ENCODE assay signal across 29 cellular contexts in the genomic region with DNA sequence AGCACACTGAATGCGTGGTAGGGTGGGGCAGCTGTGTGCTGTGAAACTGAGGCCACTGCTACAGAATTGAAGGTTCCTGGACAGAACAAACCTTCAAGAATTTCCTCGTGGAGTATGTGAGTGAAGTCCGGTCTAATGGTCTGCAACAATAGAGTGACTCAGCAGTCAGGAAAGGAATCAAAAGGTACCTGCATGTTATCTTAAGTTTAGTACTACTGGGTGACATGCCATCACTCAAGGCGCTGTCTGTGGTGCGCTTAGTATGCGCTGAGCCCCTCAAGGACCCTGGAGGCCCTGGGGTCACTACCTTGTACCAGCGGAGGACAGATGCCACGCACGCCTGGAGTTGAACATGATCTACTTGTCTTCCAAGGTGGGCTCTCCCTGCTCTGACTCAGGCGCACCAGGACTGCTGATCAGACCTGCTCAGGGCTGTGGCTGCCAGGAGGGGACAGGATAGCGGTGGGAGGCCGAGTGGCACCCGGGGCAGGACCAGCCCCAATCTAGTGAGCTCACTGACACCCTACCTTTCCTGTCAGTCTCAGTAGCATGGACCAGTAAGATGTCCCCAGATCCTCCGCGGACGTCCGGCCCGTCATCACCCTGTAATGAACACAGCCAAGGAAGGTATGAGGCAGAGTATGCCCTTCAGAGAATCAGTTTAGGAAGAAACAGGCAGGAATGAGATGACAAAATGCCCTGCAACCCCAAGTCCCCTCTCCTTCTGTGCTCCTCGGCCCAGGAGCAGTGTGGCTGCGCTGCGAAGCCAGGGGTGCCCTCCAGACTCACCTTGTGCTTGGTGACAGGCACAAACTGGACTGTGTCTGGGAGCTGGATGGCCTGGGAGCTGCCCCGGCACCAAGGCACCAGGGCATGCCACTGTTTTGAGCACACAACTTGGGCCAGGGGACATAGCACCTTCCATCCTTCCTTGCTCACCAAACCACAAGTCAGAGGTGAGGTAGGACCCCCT. TPM values are rescaled to one million over a fixed set of nuclear protein-coding genes. Genes with fewer than 3 reads are reported as not detected.
A peak's percentile ranks its signal among the peaks of the same experiment; 100 is the strongest.
DNase-seq lines count a peak whose midpoint lies in the region; ATAC-seq and TF ChIP-seq lines count a peak whose summit lies in the region.
"Had no signal": no experiment of that assay in that cellular context is flagged by ENCODE, and none has a peak within 500 bp of the region (broad histone marks: within the 10 kb centered on the region; RNA-seq: fewer than 3 reads in every experiment).

No MANE protein-coding gene starts in this region.

- no peak overlapping the region for H3K4me3 Mint-ChIP-seq in WTC11
- H3K4me3 Mint-ChIP-seq in stimulated activated naive B cell treated with anti-CD40 and anti-IgM and Interleukin-4, amounts not matched to agents 10 μg/mL and 1 μg/mL and 100 μg/mL, for 72 hours: peak overlapping the region in 1 of 2 donors; percentile 27
- H3K4me3 Mint-ChIP-seq: activated CD4-positive, alpha-beta memory T cell treated with anti-CD3 and anti-CD28 coated beads for 36 hours; CD4-positive, alpha-beta T cell; effector memory CD8-positive, alpha-beta T cell; IgD-negative memory B cell; neural crest cell; T-helper 2 cell treated with Interferon-gamma antibody and Interleukin-4, amounts not matched to agents 5 μg/mL and 100 μg/mL, for 36 hours had no signal

- H3K9me3 Mint-ChIP-seq in WTC11: no peaks in the 10 kb centered on the region
- no peaks in the 10 kb centered on the region for H3K9me3 Mint-ChIP-seq in stimulated activated naive B cell treated with anti-CD40 and anti-IgM and Interleukin-4, amounts not matched to agents 10 μg/mL and 1 μg/mL and 100 μg/mL, for 72 hours
- H3K9me3 Mint-ChIP-seq: activated CD4-positive, alpha-beta memory T cell treated with anti-CD3 and anti-CD28 coated beads for 36 hours; CD4-positive, alpha-beta T cell; effector memory CD8-positive, alpha-beta T cell; IgD-negative memory B cell; neural crest cell; T-helper 2 cell treated with Interferon-gamma antibody and Interleukin-4, amounts not matched to agents 5 μg/mL and 100 μg/mL, for 36 hours had no signal

- H3K36me3 ChIP-seq in left ventricle myocardium inferior: peaks cover 97% of the 10 kb centered on the region
- peaks cover 0 to 13% of the 10 kb centered on the region in 2 donors for H3K36me3 ChIP-seq in aorta (ENCODE audit: control insufficient read depth in 1 of 2, insufficient read depth in 2 of 2, low read length in 1 of 2)

- TF ChIP-seq CTCF in left ventricle myocardium inferior (IDR thresholded peaks at IDR 0.05; ENCODE audit: borderline replicate concordance) (no peak), WTC11 (IDR thresholded peaks at IDR 0.05) (no peak)

- H3K4me1 Mint-ChIP-seq in WTC11: no peaks in the 10 kb centered on the region
- peaks cover 17 to 24% of the 10 kb centered on the region in 2 donors for H3K4me1 Mint-ChIP-seq in stimulated activated naive B cell treated with anti-CD40 and anti-IgM and Interleukin-4, amounts not matched to agents 10 μg/mL and 1 μg/mL and 100 μg/mL, for 72 hours
- H3K4me1 Mint-ChIP-seq: neural crest cell had no signal

- peak overlapping the region; percentile 15; the same call in 1 of the 2 replicates for H3K27ac Mint-ChIP-seq in WTC11
- H3K27ac Mint-ChIP-seq in stimulated activated naive B cell treated with anti-CD40 and anti-IgM and Interleukin-4, amounts not matched to agents 10 μg/mL and 1 μg/mL and 100 μg/mL, for 72 hours: peak overlapping the region; percentile 84
- H3K27ac Mint-ChIP-seq: activated CD4-positive, alpha-beta memory T cell treated with anti-CD3 and anti-CD28 coated beads for 36 hours; CD4-positive, alpha-beta T cell; T-helper 2 cell treated with Interferon-gamma antibody and Interleukin-4, amounts not matched to agents 5 μg/mL and 100 μg/mL, for 36 hours had no signal

- CTCF ChIA-PET in WTC11 (lab: Charles Lee): no interaction called here

- H3K27ac ChIP-seq in left ventricle myocardium inferior (replicated peaks) (no peak overlapping the region), aorta (ENCODE audit: low read depth in 1 of 2, low read length in 2 of 2) (no peak overlapping the region)
- H3K27ac ChIP-seq: esophagus squamous epithelium, gastroesophageal sphincter, WERI-Rb-1 had no signal

- ATAC-seq in Right ventricle myocardium inferior: no peak
- no peak for ATAC-seq in WTC11
- no peak for ATAC-seq in stimulated activated naive B cell treated with anti-CD40 and anti-IgM and Interleukin-4, amounts not matched to agents 10 μg/mL and 1 μg/mL and 100 μg/mL, for 72 hours (replicated peaks)
- ATAC-seq in aorta (ENCODE audit: low FRiP score): no peak
- ATAC-seq: effector memory CD8-positive, alpha-beta T cell; gastroesophageal sphincter; lower lobe of right lung had no signal

- intact Hi-C loops in Right ventricle myocardium inferior (cut with DNase I) (no loop called here), left ventricle myocardium inferior (cut with micrococcal nuclease) (no loop called here), aorta (cut with DNase I) (no loop called here)

- WGBS in aorta, 2 donors: 91 to 92% methylated on average over 22 of the region's 22 CpGs

- H3K27me3 Mint-ChIP-seq in WTC11 (ENCODE audit: low read depth): no peaks in the 10 kb centered on the region
- no peaks in the 10 kb centered on the region for H3K27me3 Mint-ChIP-seq in stimulated activated naive B cell treated with anti-CD40 and anti-IgM and Interleukin-4, amounts not matched to agents 10 μg/mL and 1 μg/mL and 100 μg/mL, for 72 hours
- H3K27me3 Mint-ChIP-seq: activated CD4-positive, alpha-beta memory T cell treated with anti-CD3 and anti-CD28 coated beads for 36 hours; CD4-positive, alpha-beta T cell; effector memory CD8-positive, alpha-beta T cell; IgD-negative memory B cell had no signal

- H3K9me3 ChIP-seq in left ventricle myocardium inferior (replicated peaks) (no peaks in the 10 kb centered on the region), aorta (ENCODE audit: control insufficient read depth, low read length) (no peaks in the 10 kb centered on the region)
- H3K9me3 ChIP-seq: esophagus squamous epithelium, gastroesophageal sphincter, lower lobe of right lung, upper lobe of left lung had no signal

- H3K27me3 ChIP-seq in left ventricle myocardium inferior (ENCODE audit: low read depth) (no peaks in the 10 kb centered on the region), aorta (ENCODE audit: control insufficient read depth in 1 of 2, insufficient read depth in 2 of 2, low read length in 1 of 2) (no peaks in the 10 kb centered on the region)
- H3K27me3 ChIP-seq: esophagus squamous epithelium, gastroesophageal sphincter, upper lobe of left lung had no signal

- H3K4me3 ChIP-seq in left ventricle myocardium inferior (no peak overlapping the region), aorta (ENCODE audit: low read length in 2 of 2) (no peak overlapping the region)
- H3K4me3 ChIP-seq: esophagus squamous epithelium, gastroesophageal sphincter, lower lobe of right lung, upper lobe of left lung had no signal

- peaks cover 9% of the 10 kb centered on the region for H3K4me1 ChIP-seq in left ventricle myocardium inferior
- no peaks in the 10 kb centered on the region for H3K4me1 ChIP-seq in aorta (ENCODE audit: control insufficient read depth in 1 of 2, insufficient read depth in 2 of 2, low read length in 2 of 2)

- peaks cover 14% of the 10 kb centered on the region; the same call in 1 of the 2 replicates for H3K36me3 Mint-ChIP-seq in WTC11
- H3K36me3 Mint-ChIP-seq in stimulated activated naive B cell treated with anti-CD40 and anti-IgM and Interleukin-4, amounts not matched to agents 10 μg/mL and 1 μg/mL and 100 μg/mL, for 72 hours: peaks cover 36 to 61% of the 10 kb centered on the region in 2 donors
- H3K36me3 Mint-ChIP-seq: IgD-negative memory B cell had no signal

- DNase-seq in Right ventricle myocardium inferior (ENCODE audit: missing footprints) (peak; percentile 61), left ventricle myocardium inferior (no peak), WTC11 (ENCODE audit: low spot score) (no peak), kidney glomerular epithelial cell (lab: John Stamatoyannopoulos, UW) (peak; percentile 11), aorta (no peak)
- no peak for DNase-seq in stimulated activated naive B cell treated with anti-CD40 and anti-IgM and Interleukin-4, amounts not matched to agents 10 μg/mL and 1 μg/mL and 100 μg/mL, for 72 hours
- DNase-seq in effector CD4-positive, alpha-beta T cell: no peak
- no peak for DNase-seq in stimulated activated CD8-positive, alpha-beta memory T cell treated with anti-CD3 and anti-CD28 coated beads, Interleukin-4, amount 100 ng/mL, for 48 hours
- DNase-seq: activated CD4-positive, alpha-beta memory T cell treated with anti-CD3 and anti-CD28 coated beads for 36 hours; activated naive CD4-positive, alpha-beta T cell treated with anti-CD3 and anti-CD28 coated beads, Interleukin-2, amount 50 U/mL, for 16 hours; CD4-positive, alpha-beta T cell; effector memory CD8-positive, alpha-beta T cell; esophagus squamous epithelium; GDM1; islet precursor cell; lower lobe of right lung; NCI-H1417; NCI-H524 treated with DMSO at 0.1 percent for 48 hours; RPMI8226; stimulated activated CD4-positive, alpha-beta T cell treated with anti-CD3 and anti-CD28 coated beads, Interleukin-4, amount 100 ng/mL, for 24 hours; WERI-Rb-1 had no signal

- POLR2A ChIA-PET in WTC11 (lab: Charles Lee): no interaction called here

TF ChIP-seq in WTC11, 78 proteins besides CTCF, POLR2A, EP300 and RAD21 (continues in another document):
- TF ChIP-seq TP53 (CRISPR knock-in tag; IDR thresholded peaks at IDR 0.05) (no peak), HMGA2 (CRISPR knock-in tag; IDR thresholded peaks at IDR 0.05) (no peak), ETV6 (CRISPR knock-in tag; IDR thresholded peaks at IDR 0.05) (no peak), ZBTB21 (CRISPR knock-in tag; IDR thresholded peaks at IDR 0.05; ENCODE audit: borderline replicate concordance) (no peak), FOXJ3 (CRISPR knock-in tag; IDR thresholded peaks at IDR 0.05; ENCODE audit: borderline replicate concordance) (no peak), EMX1 (CRISPR knock-in tag; IDR thresholded peaks at IDR 0.05) (no peak)
- TF ChIP-seq, protein P1, sequence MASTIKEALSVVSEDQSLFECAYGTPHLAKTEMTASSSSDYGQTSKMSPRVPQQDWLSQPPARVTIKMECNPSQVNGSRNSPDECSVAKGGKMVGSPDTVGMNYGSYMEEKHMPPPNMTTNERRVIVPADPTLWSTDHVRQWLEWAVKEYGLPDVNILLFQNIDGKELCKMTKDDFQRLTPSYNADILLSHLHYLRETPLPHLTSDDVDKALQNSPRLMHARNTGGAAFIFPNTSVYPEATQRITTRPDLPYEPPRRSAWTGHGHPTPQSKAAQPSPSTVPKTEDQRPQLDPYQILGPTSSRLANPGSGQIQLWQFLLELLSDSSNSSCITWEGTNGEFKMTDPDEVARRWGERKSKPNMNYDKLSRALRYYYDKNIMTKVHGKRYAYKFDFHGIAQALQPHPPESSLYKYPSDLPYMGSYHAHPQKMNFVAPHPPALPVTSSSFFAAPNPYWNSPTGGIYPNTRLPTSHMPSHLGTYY (CRISPR knock-in tag; IDR thresholded peaks at IDR 0.05): no peak

RNA-seq across cellular contexts. Expression of gene PRRT1B, which starts 50.7 kb away (rescaled TPM):
- not detected for total RNA-seq in Right ventricle myocardium inferior
- total RNA-seq in left ventricle myocardium inferior: not detected
- total RNA-seq in WTC11 (2021): 0.48 to 1.2 TPM (median 0.78 TPM) in 3 replicates
- not detected for total RNA-seq in aorta
- not detected for polyA plus RNA-seq in aorta
- total RNA-seq: A673; activated CD4-positive, alpha-beta memory T cell treated with anti-CD3 and anti-CD28 coated beads for 36 hours; CD4-positive, alpha-beta T cell; chondrocyte; esophagus squamous epithelium; gastroesophageal sphincter; MCF 10A; neural crest cell had no signal
- polyA plus RNA-seq: IgD-negative memory B cell had no signal

Comparison
In these comparisons a context has a peak if more than half of its experiments do, and no peak if none do; other contexts are left out.
1. DNase-seq: peak in Right ventricle myocardium inferior (single experiment) and kidney glomerular epithelial cell (single experiment); none in left ventricle myocardium inferior (single experiment), WTC11 (single experiment), stimulated activated naive B cell treated with anti-CD40 and anti-IgM and Interleukin-4, amounts not matched to agents 10 μg/mL and 1 μg/mL and 100 μg/mL, for 72 hours (single experiment), aorta (0 of 2), effector CD4-positive, alpha-beta T cell (single experiment) and stimulated activated CD8-positive, alpha-beta memory T cell treated with anti-CD3 and anti-CD28 coated beads, Interleukin-4, amount 100 ng/mL, for 48 hours (single experiment).